In genomic region chr5:36240779-36241635, GRCh38 we compare ENCODE assay signal across 1 cellular context.
A peak's percentile ranks its signal among the peaks of the same experiment; 100 is the strongest.
TF ChIP-seq lines count a peak whose summit lies in the region.

No MANE protein-coding gene starts in this region.

TF ChIP-seq in HEK293, 187 proteins besides CTCF, POLR2A, EP300 and RAD21 (continued from another document and continues in another):
- no peak for TF ChIP-seq PRDM4 (tag by site-specific recombination; IDR thresholded peaks at IDR 0.05)
- TF ChIP-seq ZNF560 (tag by site-specific recombination; IDR thresholded peaks at IDR 0.05; ENCODE audit: borderline replicate concordance) = no peak
- peak; percentile 97 for TF ChIP-seq ZNF223 (tag by site-specific recombination; IDR thresholded peaks at IDR 0.05)
- peak; percentile 84 for TF ChIP-seq ZEB2 (tag by site-specific recombination; IDR thresholded peaks at IDR 0.05)
- no peak for TF ChIP-seq ZNF426 (tag by site-specific recombination; IDR thresholded peaks at IDR 0.05)
- 0 out of 2 replicates have a peak, but pooled peaks have one; percentile 21 for TF ChIP-seq ZNF610 (tag by site-specific recombination; IDR thresholded peaks at IDR 0.05; ENCODE audit: borderline replicate concordance)
- TF ChIP-seq ZNF138 (tag by site-specific recombination; IDR thresholded peaks at IDR 0.05; ENCODE audit: borderline replicate concordance) = no peak
- TF ChIP-seq, protein P1, sequence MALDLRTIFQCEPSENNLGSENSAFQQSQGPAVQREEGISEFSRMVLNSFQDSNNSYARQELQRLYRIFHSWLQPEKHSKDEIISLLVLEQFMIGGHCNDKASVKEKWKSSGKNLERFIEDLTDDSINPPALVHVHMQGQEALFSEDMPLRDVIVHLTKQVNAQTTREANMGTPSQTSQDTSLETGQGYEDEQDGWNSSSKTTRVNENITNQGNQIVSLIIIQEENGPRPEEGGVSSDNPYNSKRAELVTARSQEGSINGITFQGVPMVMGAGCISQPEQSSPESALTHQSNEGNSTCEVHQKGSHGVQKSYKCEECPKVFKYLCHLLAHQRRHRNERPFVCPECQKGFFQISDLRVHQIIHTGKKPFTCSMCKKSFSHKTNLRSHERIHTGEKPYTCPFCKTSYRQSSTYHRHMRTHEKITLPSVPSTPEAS (tag by site-specific recombination; IDR thresholded peaks at IDR 0.05) = peak; percentile 77
- peak; percentile 89 for TF ChIP-seq ZNF398 (tag by site-specific recombination; IDR thresholded peaks at IDR 0.05)
- no peak for TF ChIP-seq ZBTB49 (tag by site-specific recombination; IDR thresholded peaks at IDR 0.05; ENCODE audit: low read depth)
- TF ChIP-seq FEZF1 (tag by site-specific recombination; IDR thresholded peaks at IDR 0.05) = no peak
- TF ChIP-seq HOXC10 (CRISPR knock-in tag; IDR thresholded peaks at IDR 0.05) = no peak
- no peak for TF ChIP-seq ZNF585B (tag by site-specific recombination; IDR thresholded peaks at IDR 0.05)
- no peak for TF ChIP-seq ZNF155 (tag by site-specific recombination; IDR thresholded peaks at IDR 0.05)
- peak; percentile 97 for TF ChIP-seq ZBTB20 (tag by site-specific recombination; IDR thresholded peaks at IDR 0.05)
- peak; percentile 95 for TF ChIP-seq PATZ1 (tag by site-specific recombination; IDR thresholded peaks at IDR 0.05)
- TF ChIP-seq PRDM1 (tag by site-specific recombination; IDR thresholded peaks at IDR 0.05) = peak; percentile 85
- TF ChIP-seq ZNF416 (tag by site-specific recombination; IDR thresholded peaks at IDR 0.05) = no peak
- TF ChIP-seq SETDB1 (IDR thresholded peaks at IDR 0.05; ENCODE audit: insufficient read length, low read length) = no peak
- peak; percentile 96 for TF ChIP-seq GLIS2 (tag by site-specific recombination; IDR thresholded peaks at IDR 0.05)
- TF ChIP-seq ZNF777 (tag by site-specific recombination; IDR thresholded peaks at IDR 0.05; ENCODE audit: borderline replicate concordance) = no peak
- TF ChIP-seq ZFHX2 (tag by site-specific recombination; conservative IDR thresholded peaks at IDR 0.05) = peak; percentile 51
- TF ChIP-seq ZXDB (tag by site-specific recombination; IDR thresholded peaks at IDR 0.05) = peak; percentile 93
- TF ChIP-seq ZNF221 (tag by site-specific recombination; IDR thresholded peaks at IDR 0.05; ENCODE audit: borderline replicate concordance) = no peak
- TF ChIP-seq KLF10 (tag by site-specific recombination; IDR thresholded peaks at IDR 0.05) = peak; percentile 97
- no peak; the same call in 1 of the 2 replicates for TF ChIP-seq PBX3 (CRISPR knock-in tag; IDR thresholded peaks at IDR 0.05)
- peak; percentile 68 for TF ChIP-seq GLI4 (tag by site-specific recombination; IDR thresholded peaks at IDR 0.05)
- 0 out of 2 replicates have a peak, but pooled peaks have one; percentile 9 for TF ChIP-seq OVOL3 (tag by site-specific recombination; IDR thresholded peaks at IDR 0.05)
- TF ChIP-seq EGR2 (tag by site-specific recombination; IDR thresholded peaks at IDR 0.05; ENCODE audit: low read depth) = peak; percentile 38; the same call in 1 of the 2 replicates
- TF ChIP-seq ZNF423 (tag by site-specific recombination; IDR thresholded peaks at IDR 0.05) = no peak; the same call in 1 of the 2 replicates
- peak; percentile 84 for TF ChIP-seq ZNF202 (tag by site-specific recombination; IDR thresholded peaks at IDR 0.05; ENCODE audit: borderline replicate concordance)
- no peak for TF ChIP-seq ZNF37A (tag by site-specific recombination; IDR thresholded peaks at IDR 0.05)
- peak; percentile 75 for TF ChIP-seq KLF17 (tag by site-specific recombination; IDR thresholded peaks at IDR 0.05)
- TF ChIP-seq WT1 (tag by site-specific recombination; IDR thresholded peaks at IDR 0.05) = no peak
- TF ChIP-seq GLIS1 (tag by site-specific recombination; IDR thresholded peaks at IDR 0.05) = no peak; the same call in 1 of the 2 replicates
- TF ChIP-seq SP2 (tag by site-specific recombination; IDR thresholded peaks at IDR 0.05) = peak; percentile 57; the same call in 1 of the 2 replicates
- no peak for TF ChIP-seq ZNF169 (tag by site-specific recombination; IDR thresholded peaks at IDR 0.05)
- TF ChIP-seq ZFP37 (tag by site-specific recombination; IDR thresholded peaks at IDR 0.05) = peak; percentile 82; the same call in 1 of the 2 replicates
- TF ChIP-seq ZNF248 (tag by site-specific recombination; IDR thresholded peaks at IDR 0.05) = no peak
- no peak for TF ChIP-seq IKZF3 (tag by site-specific recombination; IDR thresholded peaks at IDR 0.05)
- TF ChIP-seq, protein P2, sequence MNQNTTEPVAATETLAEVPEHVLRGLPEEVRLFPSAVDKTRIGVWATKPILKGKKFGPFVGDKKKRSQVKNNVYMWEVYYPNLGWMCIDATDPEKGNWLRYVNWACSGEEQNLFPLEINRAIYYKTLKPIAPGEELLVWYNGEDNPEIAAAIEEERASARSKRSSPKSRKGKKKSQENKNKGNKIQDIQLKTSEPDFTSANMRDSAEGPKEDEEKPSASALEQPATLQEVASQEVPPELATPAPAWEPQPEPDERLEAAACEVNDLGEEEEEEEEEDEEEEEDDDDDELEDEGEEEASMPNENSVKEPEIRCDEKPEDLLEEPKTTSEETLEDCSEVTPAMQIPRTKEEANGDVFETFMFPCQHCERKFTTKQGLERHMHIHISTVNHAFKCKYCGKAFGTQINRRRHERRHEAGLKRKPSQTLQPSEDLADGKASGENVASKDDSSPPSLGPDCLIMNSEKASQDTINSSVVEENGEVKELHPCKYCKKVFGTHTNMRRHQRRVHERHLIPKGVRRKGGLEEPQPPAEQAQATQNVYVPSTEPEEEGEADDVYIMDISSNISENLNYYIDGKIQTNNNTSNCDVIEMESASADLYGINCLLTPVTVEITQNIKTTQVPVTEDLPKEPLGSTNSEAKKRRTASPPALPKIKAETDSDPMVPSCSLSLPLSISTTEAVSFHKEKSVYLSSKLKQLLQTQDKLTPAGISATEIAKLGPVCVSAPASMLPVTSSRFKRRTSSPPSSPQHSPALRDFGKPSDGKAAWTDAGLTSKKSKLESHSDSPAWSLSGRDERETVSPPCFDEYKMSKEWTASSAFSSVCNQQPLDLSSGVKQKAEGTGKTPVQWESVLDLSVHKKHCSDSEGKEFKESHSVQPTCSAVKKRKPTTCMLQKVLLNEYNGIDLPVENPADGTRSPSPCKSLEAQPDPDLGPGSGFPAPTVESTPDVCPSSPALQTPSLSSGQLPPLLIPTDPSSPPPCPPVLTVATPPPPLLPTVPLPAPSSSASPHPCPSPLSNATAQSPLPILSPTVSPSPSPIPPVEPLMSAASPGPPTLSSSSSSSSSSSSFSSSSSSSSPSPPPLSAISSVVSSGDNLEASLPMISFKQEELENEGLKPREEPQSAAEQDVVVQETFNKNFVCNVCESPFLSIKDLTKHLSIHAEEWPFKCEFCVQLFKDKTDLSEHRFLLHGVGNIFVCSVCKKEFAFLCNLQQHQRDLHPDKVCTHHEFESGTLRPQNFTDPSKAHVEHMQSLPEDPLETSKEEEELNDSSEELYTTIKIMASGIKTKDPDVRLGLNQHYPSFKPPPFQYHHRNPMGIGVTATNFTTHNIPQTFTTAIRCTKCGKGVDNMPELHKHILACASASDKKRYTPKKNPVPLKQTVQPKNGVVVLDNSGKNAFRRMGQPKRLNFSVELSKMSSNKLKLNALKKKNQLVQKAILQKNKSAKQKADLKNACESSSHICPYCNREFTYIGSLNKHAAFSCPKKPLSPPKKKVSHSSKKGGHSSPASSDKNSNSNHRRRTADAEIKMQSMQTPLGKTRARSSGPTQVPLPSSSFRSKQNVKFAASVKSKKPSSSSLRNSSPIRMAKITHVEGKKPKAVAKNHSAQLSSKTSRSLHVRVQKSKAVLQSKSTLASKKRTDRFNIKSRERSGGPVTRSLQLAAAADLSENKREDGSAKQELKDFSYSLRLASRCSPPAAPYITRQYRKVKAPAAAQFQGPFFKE (tag by site-specific recombination; IDR thresholded peaks at IDR 0.05; ENCODE audit: borderline replicate concordance) = no peak
- TF ChIP-seq ZNF549 (tag by site-specific recombination; IDR thresholded peaks at IDR 0.05) = no peak
- no peak for TF ChIP-seq ZNF26 (tag by site-specific recombination; IDR thresholded peaks at IDR 0.05)
- no peak for TF ChIP-seq ZNF707 (tag by site-specific recombination; IDR thresholded peaks at IDR 0.05)
